2 cellular contexts compared by ENCODE assay signal in the genomic region with DNA sequence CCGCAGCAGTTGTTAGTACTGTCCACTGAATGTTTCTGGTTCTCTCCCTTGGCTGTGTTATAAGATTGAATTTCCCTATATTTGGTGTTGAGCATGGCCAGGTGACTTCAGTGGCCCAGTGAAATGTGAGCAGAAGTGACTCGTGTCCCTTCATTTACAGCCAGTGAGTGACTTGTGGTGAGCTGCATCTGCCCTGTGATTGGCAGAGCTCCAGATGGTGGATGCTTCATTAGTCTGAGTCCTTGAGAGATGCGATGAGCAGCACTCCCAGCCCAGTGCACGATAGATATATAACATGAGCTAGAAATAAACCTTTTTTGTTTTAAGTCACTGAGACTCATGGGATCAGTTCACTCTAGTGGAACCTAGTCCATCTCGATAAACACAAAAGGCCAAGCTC.
TF ChIP-seq lines count a peak whose summit lies in the region.

No MANE protein-coding gene starts in this region.

TF ChIP-seq in HCT116, 20 proteins besides CTCF, POLR2A, EP300 and RAD21 (continued from another document):
- TF ChIP-seq, protein P1, sequence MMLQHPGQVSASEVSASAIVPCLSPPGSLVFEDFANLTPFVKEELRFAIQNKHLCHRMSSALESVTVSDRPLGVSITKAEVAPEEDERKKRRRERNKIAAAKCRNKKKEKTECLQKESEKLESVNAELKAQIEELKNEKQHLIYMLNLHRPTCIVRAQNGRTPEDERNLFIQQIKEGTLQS (IDR thresholded peaks at IDR 0.05), result no peak
- no peak for TF ChIP-seq MAX (IDR thresholded peaks at IDR 0.05)
- no peak for TF ChIP-seq EGR1 (IDR thresholded peaks at IDR 0.05; ENCODE audit: low read depth)
- no peak for TF ChIP-seq ZBTB33 (IDR thresholded peaks at IDR 0.05; ENCODE audit: extremely low read depth, insufficient replicate concordance, low read length)
- TF ChIP-seq REST (IDR thresholded peaks at IDR 0.05; ENCODE audit: low read depth), result no peak
- TF ChIP-seq CEBPB (IDR thresholded peaks at IDR 0.05; ENCODE audit: low read depth), result no peak
- no peak for TF ChIP-seq JUND (IDR thresholded peaks at IDR 0.05)
- TF ChIP-seq ZFX (IDR thresholded peaks at IDR 0.05), result no peak
- TF ChIP-seq SRF (IDR thresholded peaks at IDR 0.05; ENCODE audit: low read depth), result no peak

TF ChIP-seq in HepG2, 621 proteins besides CTCF, POLR2A, EP300 and RAD21 (continued from another document):
- TF ChIP-seq, protein P2, sequence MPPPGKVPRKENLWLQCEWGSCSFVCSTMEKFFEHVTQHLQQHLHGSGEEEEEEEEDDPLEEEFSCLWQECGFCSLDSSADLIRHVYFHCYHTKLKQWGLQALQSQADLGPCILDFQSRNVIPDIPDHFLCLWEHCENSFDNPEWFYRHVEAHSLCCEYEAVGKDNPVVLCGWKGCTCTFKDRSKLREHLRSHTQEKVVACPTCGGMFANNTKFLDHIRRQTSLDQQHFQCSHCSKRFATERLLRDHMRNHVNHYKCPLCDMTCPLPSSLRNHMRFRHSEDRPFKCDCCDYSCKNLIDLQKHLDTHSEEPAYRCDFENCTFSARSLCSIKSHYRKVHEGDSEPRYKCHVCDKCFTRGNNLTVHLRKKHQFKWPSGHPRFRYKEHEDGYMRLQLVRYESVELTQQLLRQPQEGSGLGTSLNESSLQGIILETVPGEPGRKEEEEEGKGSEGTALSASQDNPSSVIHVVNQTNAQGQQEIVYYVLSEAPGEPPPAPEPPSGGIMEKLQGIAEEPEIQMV (CRISPR knock-in tag; IDR thresholded peaks at IDR 0.05; ENCODE audit: low read depth), result no peak
- no peak for TF ChIP-seq MIER3 (CRISPR knock-in tag; IDR thresholded peaks at IDR 0.05; ENCODE audit: borderline replicate concordance)
- no peak for TF ChIP-seq ZBTB46 (CRISPR knock-in tag; IDR thresholded peaks at IDR 0.05; ENCODE audit: borderline replicate concordance)
- no peak for TF ChIP-seq PRPF4 (IDR thresholded peaks at IDR 0.05; ENCODE audit: low read depth, low read length, poor library complexity, severe bottlenecking)
- no peak for TF ChIP-seq ZNF850 (CRISPR knock-in tag; conservative IDR thresholded peaks at IDR 0.05)
- no peak for TF ChIP-seq NPAS2 (CRISPR knock-in tag; IDR thresholded peaks at IDR 0.05; ENCODE audit: borderline replicate concordance)
- TF ChIP-seq RERE (CRISPR knock-in tag; IDR thresholded peaks at IDR 0.05; ENCODE audit: low read depth), result no peak
- TF ChIP-seq ZNF792 (CRISPR knock-in tag; IDR thresholded peaks at IDR 0.05), result no peak
- no peak for TF ChIP-seq KDM1A (CRISPR knock-in tag; IDR thresholded peaks at IDR 0.05)
- no peak for TF ChIP-seq NFKBIZ (CRISPR knock-in tag; IDR thresholded peaks at IDR 0.05)
- TF ChIP-seq FUBP1 (CRISPR knock-in tag; IDR thresholded peaks at IDR 0.05; ENCODE audit: borderline replicate concordance), result no peak
- no peak for TF ChIP-seq MED1 (CRISPR knock-in tag; IDR thresholded peaks at IDR 0.05)
- no peak for TF ChIP-seq DNMT1 (CRISPR knock-in tag; IDR thresholded peaks at IDR 0.05)
- no peak for TF ChIP-seq HMG20A (CRISPR knock-in tag; IDR thresholded peaks at IDR 0.05; ENCODE audit: borderline replicate concordance)
- no peak for TF ChIP-seq KLF13 (CRISPR knock-in tag; IDR thresholded peaks at IDR 0.05)
